1 cellular context compared by ENCODE assay signal in genomic region chr7:70726951-70727378, GRCh38.
A peak's percentile ranks its signal among the peaks of the same experiment; 100 is the strongest.
TF ChIP-seq lines count a peak whose summit lies in the region.

No MANE protein-coding gene starts in this region.

TF ChIP-seq in GM12878, 131 proteins besides CTCF, POLR2A, EP300 and RAD21 (continued from another document and continues in another):
- TF ChIP-seq SREBF1 (IDR thresholded peaks at IDR 0.05; ENCODE audit: low read length): no peak
- TF ChIP-seq TAF1 (IDR thresholded peaks at IDR 0.05; ENCODE audit: borderline replicate concordance, low read depth, low read length): no peak
- TF ChIP-seq YY1 (IDR thresholded peaks at IDR 0.05; ENCODE audit: low read depth, low read length): no peak
- TF ChIP-seq RBBP5 (conservative IDR thresholded peaks at IDR 0.05): no peak
- TF ChIP-seq CBFB (IDR thresholded peaks at IDR 0.05; ENCODE audit: low read depth): no peak
- TF ChIP-seq ZNF687 (IDR thresholded peaks at IDR 0.05): peak; percentile 69; the same call in 1 of the 2 replicates
- TF ChIP-seq SMAD1 (IDR thresholded peaks at IDR 0.05; ENCODE audit: low read depth, partially characterized antibody): peak; percentile 86
- TF ChIP-seq CUX1 (IDR thresholded peaks at IDR 0.05; ENCODE audit: insufficient replicate concordance, low read depth, low read length): peak; percentile 97
- peak; percentile 35; the same call in 1 of the 2 replicates for TF ChIP-seq ZBED1 (IDR thresholded peaks at IDR 0.05; ENCODE audit: borderline replicate concordance)
- no peak for TF ChIP-seq JUND (IDR thresholded peaks at IDR 0.05; ENCODE audit: low read depth, low read length)
- no peak for TF ChIP-seq NR2C2 (IDR thresholded peaks at IDR 0.05; ENCODE audit: borderline replicate concordance, control insufficient read depth, insufficient read length, low read depth)
- TF ChIP-seq RFX5 (IDR thresholded peaks at IDR 0.05; ENCODE audit: low read depth, low read length): no peak
- TF ChIP-seq RB1 (IDR thresholded peaks at IDR 0.05; ENCODE audit: borderline replicate concordance): peak; percentile 22; the same call in 1 of the 2 replicates
- TF ChIP-seq MEF2A (IDR thresholded peaks at IDR 0.05; ENCODE audit: insufficient read depth, low read depth, low read length): no peak
- TF ChIP-seq HDGF (IDR thresholded peaks at IDR 0.05): no peak
- peak; percentile 59 for TF ChIP-seq SKIL (IDR thresholded peaks at IDR 0.05; ENCODE audit: low read depth, poor library complexity, severe bottlenecking)
- TF ChIP-seq ZBTB11 (CRISPR knock-in tag; IDR thresholded peaks at IDR 0.05): no peak
- TF ChIP-seq GABPA (IDR thresholded peaks at IDR 0.05; ENCODE audit: low read depth): no peak
- TF ChIP-seq RCOR1 (conservative IDR thresholded peaks at IDR 0.05; ENCODE audit: low read depth, low read length): no peak
- TF ChIP-seq STAT1 (conservative IDR thresholded peaks at IDR 0.05): no peak
- TF ChIP-seq, protein P1, sequence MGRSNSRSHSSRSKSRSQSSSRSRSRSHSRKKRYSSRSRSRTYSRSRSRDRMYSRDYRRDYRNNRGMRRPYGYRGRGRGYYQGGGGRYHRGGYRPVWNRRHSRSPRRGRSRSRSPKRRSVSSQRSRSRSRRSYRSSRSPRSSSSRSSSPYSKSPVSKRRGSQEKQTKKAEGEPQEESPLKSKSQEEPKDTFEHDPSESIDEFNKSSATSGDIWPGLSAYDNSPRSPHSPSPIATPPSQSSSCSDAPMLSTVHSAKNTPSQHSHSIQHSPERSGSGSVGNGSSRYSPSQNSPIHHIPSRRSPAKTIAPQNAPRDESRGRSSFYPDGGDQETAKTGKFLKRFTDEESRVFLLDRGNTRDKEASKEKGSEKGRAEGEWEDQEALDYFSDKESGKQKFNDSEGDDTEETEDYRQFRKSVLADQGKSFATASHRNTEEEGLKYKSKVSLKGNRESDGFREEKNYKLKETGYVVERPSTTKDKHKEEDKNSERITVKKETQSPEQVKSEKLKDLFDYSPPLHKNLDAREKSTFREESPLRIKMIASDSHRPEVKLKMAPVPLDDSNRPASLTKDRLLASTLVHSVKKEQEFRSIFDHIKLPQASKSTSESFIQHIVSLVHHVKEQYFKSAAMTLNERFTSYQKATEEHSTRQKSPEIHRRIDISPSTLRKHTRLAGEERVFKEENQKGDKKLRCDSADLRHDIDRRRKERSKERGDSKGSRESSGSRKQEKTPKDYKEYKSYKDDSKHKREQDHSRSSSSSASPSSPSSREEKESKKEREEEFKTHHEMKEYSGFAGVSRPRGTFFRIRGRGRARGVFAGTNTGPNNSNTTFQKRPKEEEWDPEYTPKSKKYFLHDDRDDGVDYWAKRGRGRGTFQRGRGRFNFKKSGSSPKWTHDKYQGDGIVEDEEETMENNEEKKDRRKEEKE (IDR thresholded peaks at IDR 0.05): no peak
- TF ChIP-seq POU2F2 (IDR thresholded peaks at IDR 0.05; ENCODE audit: borderline replicate concordance, low read depth, low read length): no peak
- TF ChIP-seq, protein P2, sequence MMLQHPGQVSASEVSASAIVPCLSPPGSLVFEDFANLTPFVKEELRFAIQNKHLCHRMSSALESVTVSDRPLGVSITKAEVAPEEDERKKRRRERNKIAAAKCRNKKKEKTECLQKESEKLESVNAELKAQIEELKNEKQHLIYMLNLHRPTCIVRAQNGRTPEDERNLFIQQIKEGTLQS (IDR thresholded peaks at IDR 0.05; ENCODE audit: borderline replicate concordance, extremely low read depth, low read depth, low read length): no peak
- TF ChIP-seq, protein P3, sequence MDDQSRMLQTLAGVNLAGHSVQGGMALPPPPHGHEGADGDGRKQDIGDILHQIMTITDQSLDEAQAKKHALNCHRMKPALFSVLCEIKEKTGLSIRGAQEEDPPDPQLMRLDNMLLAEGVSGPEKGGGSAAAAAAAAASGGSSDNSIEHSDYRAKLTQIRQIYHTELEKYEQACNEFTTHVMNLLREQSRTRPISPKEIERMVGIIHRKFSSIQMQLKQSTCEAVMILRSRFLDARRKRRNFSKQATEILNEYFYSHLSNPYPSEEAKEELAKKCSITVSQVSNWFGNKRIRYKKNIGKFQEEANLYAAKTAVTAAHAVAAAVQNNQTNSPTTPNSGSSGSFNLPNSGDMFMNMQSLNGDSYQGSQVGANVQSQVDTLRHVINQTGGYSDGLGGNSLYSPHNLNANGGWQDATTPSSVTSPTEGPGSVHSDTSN (IDR thresholded peaks at IDR 0.05; ENCODE audit: insufficient replicate concordance, low read depth, low read length): no peak
- TF ChIP-seq SUPT20H (IDR thresholded peaks at IDR 0.05; ENCODE audit: borderline replicate concordance, control insufficient read depth, low read depth, low read length): no peak
- TF ChIP-seq MYB (IDR thresholded peaks at IDR 0.05; ENCODE audit: borderline replicate concordance, low read depth, low read length): no peak
- TF ChIP-seq, protein P4, sequence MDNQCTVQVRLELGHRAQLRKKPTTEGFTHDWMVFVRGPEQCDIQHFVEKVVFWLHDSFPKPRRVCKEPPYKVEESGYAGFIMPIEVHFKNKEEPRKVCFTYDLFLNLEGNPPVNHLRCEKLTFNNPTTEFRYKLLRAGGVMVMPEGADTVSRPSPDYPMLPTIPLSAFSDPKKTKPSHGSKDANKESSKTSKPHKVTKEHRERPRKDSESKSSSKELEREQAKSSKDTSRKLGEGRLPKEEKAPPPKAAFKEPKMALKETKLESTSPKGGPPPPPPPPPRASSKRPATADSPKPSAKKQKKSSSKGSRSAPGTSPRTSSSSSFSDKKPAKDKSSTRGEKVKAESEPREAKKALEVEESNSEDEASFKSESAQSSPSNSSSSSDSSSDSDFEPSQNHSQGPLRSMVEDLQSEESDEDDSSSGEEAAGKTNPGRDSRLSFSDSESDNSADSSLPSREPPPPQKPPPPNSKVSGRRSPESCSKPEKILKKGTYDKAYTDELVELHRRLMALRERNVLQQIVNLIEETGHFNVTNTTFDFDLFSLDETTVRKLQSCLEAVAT (IDR thresholded peaks at IDR 0.05): peak; percentile 50; the same call in 1 of the 2 replicates
- TF ChIP-seq YBX1 (IDR thresholded peaks at IDR 0.05): no peak
- no peak for TF ChIP-seq TBL1XR1 (IDR thresholded peaks at IDR 0.05; ENCODE audit: low read depth, low read length)
- TF ChIP-seq, protein P5, sequence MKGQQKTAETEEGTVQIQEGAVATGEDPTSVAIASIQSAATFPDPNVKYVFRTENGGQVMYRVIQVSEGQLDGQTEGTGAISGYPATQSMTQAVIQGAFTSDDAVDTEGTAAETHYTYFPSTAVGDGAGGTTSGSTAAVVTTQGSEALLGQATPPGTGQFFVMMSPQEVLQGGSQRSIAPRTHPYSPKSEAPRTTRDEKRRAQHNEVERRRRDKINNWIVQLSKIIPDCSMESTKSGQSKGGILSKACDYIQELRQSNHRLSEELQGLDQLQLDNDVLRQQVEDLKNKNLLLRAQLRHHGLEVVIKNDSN (IDR thresholded peaks at IDR 0.05; ENCODE audit: borderline replicate concordance, extremely low read length, insufficient read depth, low read depth, low read length): no peak
- no peak for TF ChIP-seq HDAC6 (IDR thresholded peaks at IDR 0.05; ENCODE audit: unreplicated experiment)
- TF ChIP-seq GATAD2B (conservative IDR thresholded peaks at IDR 0.05; ENCODE audit: low read depth): peak; percentile 99
- no peak for TF ChIP-seq RAD51 (IDR thresholded peaks at IDR 0.05)
